ENCODE assay signal across 13 cellular contexts in genomic region chr1:201653883-201654282, GRCh38.
DNase-seq lines count a peak whose midpoint lies in the region; ATAC-seq and TF ChIP-seq lines count a peak whose summit lies in the region.
"Had no signal": no experiment of that assay in that cellular context is flagged by ENCODE, and none has a peak within 500 bp of the region (broad histone marks: within the 10 kb centered on the region; RNA-seq: fewer than 3 reads in every experiment).

No MANE protein-coding gene starts in this region.

- H3K4me1 ChIP-seq in left ventricle myocardium inferior = peaks cover 97% of the 10 kb centered on the region
- peaks cover 2% of the 10 kb centered on the region; the same call in 1 of the 2 replicates for H3K4me1 ChIP-seq in H9 (ENCODE audit: insufficient read depth, low read length)

- H3K9ac ChIP-seq in H9 (ENCODE audit: extremely low read depth, insufficient read length, low read length) = no peak overlapping the region

- H3K56ac ChIP-seq in H9 (ENCODE audit: insufficient read length, low read depth, low read length) = no peak overlapping the region

- no peak overlapping the region for H2AK5ac ChIP-seq in H9 (ENCODE audit: insufficient read length, low read length)

- no peak overlapping the region for H4K5ac ChIP-seq in H9 (ENCODE audit: insufficient read length, low read depth, low read length)

- H3K36me3 ChIP-seq in left ventricle myocardium inferior = no peaks in the 10 kb centered on the region

- H4K20me1 ChIP-seq in H9 (ENCODE audit: control insufficient read depth, insufficient read depth, insufficient read length) = no peaks in the 10 kb centered on the region

- H3K4me2 ChIP-seq in H9 (ENCODE audit: insufficient read depth, insufficient read length, low read length) = no peak overlapping the region

- H3K4me3 Mint-ChIP-seq in brain (peak overlapping the region in 4 of 5 experiments; percentile 69 to 96 (median 96)), nephron (peak overlapping the region in 1 of 3 experiments; percentile 21), H9 (no peak overlapping the region)

- no peak overlapping the region for H3K4me3 ChIP-seq in left ventricle myocardium inferior
- H3K4me3 ChIP-seq: K562 had no signal

- H4K8ac ChIP-seq in H9 (replicated peaks; ENCODE audit: insufficient read length, low read depth, low read length) = no peak overlapping the region

- H3K27me3 ChIP-seq in left ventricle myocardium inferior (ENCODE audit: low read depth) (no peaks in the 10 kb centered on the region), H9 (ENCODE audit: insufficient read depth, low read length) (no peaks in the 10 kb centered on the region; the same call in 1 of the 2 replicates)

- TF ChIP-seq CTCF in left ventricle myocardium inferior (IDR thresholded peaks at IDR 0.05; ENCODE audit: borderline replicate concordance) = no peak
- no peak for TF ChIP-seq CTCF in brain (conservative IDR thresholded peaks at IDR 0.05)
- no peak for TF ChIP-seq CTCF in nephron (IDR thresholded peaks at IDR 0.05; ENCODE audit: unreplicated experiment in 3 of 3)
- no peak for TF ChIP-seq CTCF in H9 (conservative IDR thresholded peaks at IDR 0.05)

- H3K4me1 Mint-ChIP-seq in brain (peaks cover 85% of the 10 kb centered on the region), nephron (peaks cover 83% of the 10 kb centered on the region), H9 (peaks cover 23 to 42% of the 10 kb centered on the region in 2 experiments)

- no peak overlapping the region for H2BK120ac ChIP-seq in H9 (ENCODE audit: low read depth, low read length, poor library complexity, severe bottlenecking)

- H2BK20ac ChIP-seq in H9 (ENCODE audit: low read depth, low read length, poor library complexity, severe bottlenecking) = no peak overlapping the region

- no peak overlapping the region for H2AFZ ChIP-seq in H9 (ENCODE audit: low read length)

- no peak overlapping the region for H3T11ph ChIP-seq in H9 (ENCODE audit: low read length)

- no peaks in the 10 kb centered on the region for H3K79me1 ChIP-seq in H9 (ENCODE audit: insufficient read depth, low read depth, low read length, poor library complexity, severe bottlenecking)

- no peak overlapping the region for H3K23ac ChIP-seq in H9 (ENCODE audit: insufficient read length, low read depth, low read length)

- H3K14ac ChIP-seq in H9 (ENCODE audit: insufficient read depth, low read length) = no peak overlapping the region

- H4K91ac ChIP-seq in H9 (ENCODE audit: insufficient read length, low read depth, low read length) = no peak overlapping the region

- no peaks in the 10 kb centered on the region for H3K9me3 ChIP-seq in left ventricle myocardium inferior (replicated peaks)
- no peaks in the 10 kb centered on the region for H3K9me3 ChIP-seq in H9 (ENCODE audit: control insufficient read depth, low read depth, low read length)

- intact Hi-C loops in Right ventricle myocardium superior (cut with DNase I) (no loop called here), left ventricle myocardium inferior (cut with micrococcal nuclease) (no loop called here)

- WGBS in H9 (ENCODE audit: extremely low coverage, insufficient read length, low lambda C conversion rate) = no CpG with 5 or more reads among the region's 2 CpGs

- no peak overlapping the region for H3K18ac ChIP-seq in H9 (ENCODE audit: insufficient read length, low read depth, low read length)

- H3K36me3 Mint-ChIP-seq in brain (peaks cover 4% of the 10 kb centered on the region), nephron (ENCODE audit: low read depth) (no peaks in the 10 kb centered on the region), H9 (ENCODE audit: insufficient read depth in 1 of 3, low read depth in 3 of 3) (peaks cover 0 to 4% (median 0%) of the 10 kb centered on the region in 3 experiments; a peak in 3 of 7 replicates)

- H3K23me2 ChIP-seq in H9 (ENCODE audit: insufficient read length, low read depth, low read length, poor library complexity, severe bottlenecking) = peaks cover 19% of the 10 kb centered on the region

- peaks cover 0 to 2% (median 0%) of the 10 kb centered on the region in 5 experiments for H3K9me3 Mint-ChIP-seq in brain
- H3K9me3 Mint-ChIP-seq in nephron = no peaks in the 10 kb centered on the region
- H3K9me3 Mint-ChIP-seq in H9 = no peaks in the 10 kb centered on the region

- no peak overlapping the region for H3K4ac ChIP-seq in H9 (ENCODE audit: low read depth, low read length)

- H2BK15ac ChIP-seq in H9 (ENCODE audit: low read depth, low read length) = no peak overlapping the region

- H3K79me2 ChIP-seq in H9 (ENCODE audit: insufficient read depth, low read length) = no peaks in the 10 kb centered on the region; the same call in 1 of the 2 replicates

- peak; percentile 17 for DNase-seq in Right ventricle myocardium superior
- DNase-seq in left ventricle myocardium inferior = no peak
- DNase-seq in activated naive CD4-positive, alpha-beta T cell treated with anti-CD3 and anti-CD28 coated beads, Interleukin-2, amount 50 U/mL, for 16 hours = no peak
- DNase-seq in H9 = no peak
- no peak for DNase-seq in DMS53 (lab: John Stamatoyannopoulos, UW)
- no peak for DNase-seq in cerebellum (ENCODE audit: low spot score)
- DNase-seq: NCI-H187 treated with DMSO at 0.1 percent for 48 hours, NCI-H345, NCI-H526 had no signal

- H3K27me3 Mint-ChIP-seq in brain (peaks cover 16% of the 10 kb centered on the region), nephron (ENCODE audit: low read depth) (peaks cover 29% of the 10 kb centered on the region), H9 (ENCODE audit: low read depth) (peaks cover 37% of the 10 kb centered on the region)

- ATAC-seq in Right ventricle myocardium superior (ENCODE audit: poor library complexity) = no peak
- ATAC-seq: K562 had no signal

- H3K27ac Mint-ChIP-seq in brain (peak overlapping the region; percentile 52 to 99 (median 82)), nephron (peak overlapping the region in 2 of 3 experiments; percentile 73 to 87), H9 (no peak overlapping the region)

- no peak overlapping the region for H2BK5ac ChIP-seq in H9 (ENCODE audit: insufficient read length, low read length)

- no peak overlapping the region for H3K27ac ChIP-seq in left ventricle myocardium inferior (replicated peaks)
- H3K27ac ChIP-seq in H9 (ENCODE audit: insufficient read length, low read depth, low read length) = no peak overlapping the region
- H3K27ac ChIP-seq: HL-60 had no signal

- no peak overlapping the region for H2BK12ac ChIP-seq in H9 (ENCODE audit: insufficient read length, low read depth, low read length)

Comparison
In these comparisons a context has a peak if more than half of its experiments do, and no peak if none do; other contexts are left out.
1. H3K27ac Mint-ChIP-seq: peak in brain (5 of 5) and nephron (2 of 3); none in H9 (0 of 3).
2. H3K4me3 Mint-ChIP-seq: peak in brain (4 of 5); none in H9 (0 of 2).